ENCODE assay signal across 8 cellular contexts in genomic region chr16:14354561-14355351, GRCh38.
DNase-seq lines count a peak whose midpoint lies in the region; ATAC-seq and TF ChIP-seq lines count a peak whose summit lies in the region.

No MANE protein-coding gene starts in this region.

- no peaks in the 10 kb centered on the region for H3K4me1 ChIP-seq in SJCRH30

- H3K4me3 ChIP-seq in choroid plexus epithelial cell (ENCODE audit: low read depth, low read length) (peak overlapping the region; percentile 11), SJCRH30 (no peak overlapping the region)

- no peaks in the 10 kb centered on the region for H3K27me3 ChIP-seq in SJCRH30

- ATAC-seq in GM18508 (IDR thresholded peaks at IDR 0.05; ENCODE audit: insufficient read depth, unreplicated experiment) = peak; percentile 88
- peak; percentile 90 for ATAC-seq in GM21825 (IDR thresholded peaks at IDR 0.05; ENCODE audit: unreplicated experiment)

- DNase-seq in MV-4-11 (lab: John Stamatoyannopoulos, UW) (peak; percentile 96), choroid plexus epithelial cell (ENCODE audit: low read depth) (peak; percentile 30), ureter (ENCODE audit: low spot score) (no peak), SJCRH30 (no peak), GOT3 (lab: John Stamatoyannopoulos, UW) (no peak)
- peak; percentile 60 for DNase-seq in stimulated activated CD4-positive, alpha-beta T cell treated with anti-CD3 and anti-CD28 coated beads, Interleukin-4, amount 100 ng/mL, for 24 hours

- H3K36me3 ChIP-seq in SJCRH30 = no peaks in the 10 kb centered on the region

- H3K27ac ChIP-seq in SJCRH30 = no peak overlapping the region

- H3K9me3 ChIP-seq in SJCRH30 (replicated peaks) = no peaks in the 10 kb centered on the region

- no peak for TF ChIP-seq CTCF in choroid plexus epithelial cell (conservative IDR thresholded peaks at IDR 0.05; ENCODE audit: low read depth, low read length)

Comparison
In these comparisons a context has a peak if more than half of its experiments do, and no peak if none do; other contexts are left out.
1. DNase-seq: peak in MV-4-11 (single experiment), choroid plexus epithelial cell (single experiment) and stimulated activated CD4-positive, alpha-beta T cell treated with anti-CD3 and anti-CD28 coated beads, Interleukin-4, amount 100 ng/mL, for 24 hours (single experiment); none in ureter (single experiment), SJCRH30 (0 of 2) and GOT3 (single experiment).